9 cellular contexts compared by ENCODE assay signal in genomic region chr11:119673389-119674336, GRCh38. TPM values are rescaled to one million over a fixed set of nuclear protein-coding genes. Genes with fewer than 3 reads are reported as not detected.
A peak's percentile ranks its signal among the peaks of the same experiment; 100 is the strongest.
DNase-seq lines count a peak whose midpoint lies in the region; ATAC-seq and TF ChIP-seq lines count a peak whose summit lies in the region.
"Had no signal": no experiment of that assay in that cellular context is flagged by ENCODE, and none has a peak within 500 bp of the region (broad histone marks: within the 10 kb centered on the region; RNA-seq: fewer than 3 reads in every experiment).

No MANE protein-coding gene starts in this region.

- H3K36me3 Mint-ChIP-seq in activated CD4-positive, alpha-beta T cell treated with anti-CD3 and anti-CD28 coated beads, Interleukin-2, amount 10 ng/mL, durations not matched to agents 24 days and 14 days (ENCODE audit: low read depth): no peaks in the 10 kb centered on the region
- peaks cover 0 to 12% (median 0%) of the 10 kb centered on the region in 3 donors for H3K36me3 Mint-ChIP-seq in immature natural killer cell
- H3K36me3 Mint-ChIP-seq in GM23338 (ENCODE audit: low read depth): peaks cover 74% of the 10 kb centered on the region
- H3K36me3 Mint-ChIP-seq: CD8-positive, alpha-beta memory T cell had no signal

- no peaks in the 10 kb centered on the region for H3K79me1 ChIP-seq in mesendoderm (ENCODE audit: low read length)

- no peak overlapping the region for H3K56ac ChIP-seq in mesendoderm (ENCODE audit: low read length)

- H4K20me1 ChIP-seq in GM23338 (replicated peaks; ENCODE audit: insufficient read depth): peaks cover 12% of the 10 kb centered on the region; the same call in 1 of the 2 replicates

- H4K5ac ChIP-seq in mesendoderm (ENCODE audit: low read length): no peak overlapping the region

- no peak overlapping the region for H3K23ac ChIP-seq in mesendoderm (ENCODE audit: low read length)

- no peak overlapping the region for H3K18ac ChIP-seq in mesendoderm (ENCODE audit: low read length)

- H3K79me2 ChIP-seq in mesendoderm (ENCODE audit: control insufficient read depth, insufficient read depth, low read length) (no peaks in the 10 kb centered on the region), GM23338 (replicated peaks; ENCODE audit: insufficient read depth) (no peaks in the 10 kb centered on the region)

- ATAC-seq in HG02938 (IDR thresholded peaks at IDR 0.05; ENCODE audit: unreplicated experiment) (peak; percentile 87), GM23338 (no peak)

- H3K4ac ChIP-seq in mesendoderm (ENCODE audit: low read depth, low read length): no peak overlapping the region

- no peak overlapping the region for H3K4me2 ChIP-seq in mesendoderm (ENCODE audit: low read length)
- H3K4me2 ChIP-seq in GM23338: no peak overlapping the region

- H3K27me3 ChIP-seq in mesendoderm (ENCODE audit: insufficient read depth, low read length, poor library complexity) (no peaks in the 10 kb centered on the region), GM23338 (ENCODE audit: insufficient read depth) (no peaks in the 10 kb centered on the region)

- H3K4me3 ChIP-seq in mesendoderm (ENCODE audit: low read length): no peak overlapping the region
- no peak overlapping the region for H3K4me3 ChIP-seq in GM23338

- H3K27ac ChIP-seq in mesendoderm (ENCODE audit: low read depth, low read length): no peak overlapping the region
- H3K27ac ChIP-seq in GM23338 (ENCODE audit: low read depth): no peak overlapping the region

- H3K4me1 Mint-ChIP-seq in activated CD4-positive, alpha-beta T cell treated with anti-CD3 and anti-CD28 coated beads, Interleukin-2, amount 10 ng/mL, durations not matched to agents 24 days and 14 days: peaks cover 8% of the 10 kb centered on the region
- H3K4me1 Mint-ChIP-seq in immature natural killer cell (peaks cover 17 to 20% of the 10 kb centered on the region in 2 donors), GM23338 (peaks cover 9% of the 10 kb centered on the region)

- no peak overlapping the region for H2BK120ac ChIP-seq in mesendoderm (ENCODE audit: low read depth, low read length)

- H2AK5ac ChIP-seq in mesendoderm (ENCODE audit: low read length): no peak overlapping the region

- no peak overlapping the region for H3K4me3 Mint-ChIP-seq in activated CD4-positive, alpha-beta T cell treated with anti-CD3 and anti-CD28 coated beads, Interleukin-2, amount 10 ng/mL, durations not matched to agents 24 days and 14 days
- H3K4me3 Mint-ChIP-seq in immature natural killer cell: peak overlapping the region in 4 of 5 donors; percentile 57 to 67 (median 64)
- no peak overlapping the region for H3K4me3 Mint-ChIP-seq in GM23338
- H3K4me3 Mint-ChIP-seq: CD8-positive, alpha-beta memory T cell had no signal

- no peak overlapping the region for H3K9ac ChIP-seq in mesendoderm (ENCODE audit: low read length)

- H3K4me1 ChIP-seq in mesendoderm (ENCODE audit: control insufficient read depth, low read depth, low read length): no peaks in the 10 kb centered on the region
- no peaks in the 10 kb centered on the region for H3K4me1 ChIP-seq in GM23338 (ENCODE audit: insufficient read depth)

- H2BK5ac ChIP-seq in mesendoderm (ENCODE audit: low read length): no peak overlapping the region

- H3K9me2 ChIP-seq in GM23338 (ENCODE audit: insufficient read depth): no peaks in the 10 kb centered on the region

- TF ChIP-seq CTCF in GM23338 (conservative IDR thresholded peaks at IDR 0.05; ENCODE audit: low read depth in 2 of 2): no peak

- intact Hi-C loops in activated CD4-positive, alpha-beta T cell treated with anti-CD3 and anti-CD28 coated beads, Interleukin-2, amount 10 ng/mL, durations not matched to agents 24 days and 14 days (cut with micrococcal nuclease): no loop called here

- no peak overlapping the region for H4K8ac ChIP-seq in mesendoderm (ENCODE audit: low read depth, low read length)

- WGBS in mesendoderm (ENCODE audit: extremely low coverage, insufficient coverage, low lambda C conversion rate): no CpG with 5 or more reads among the region's 18 CpGs

- no peak overlapping the region for H2BK15ac ChIP-seq in mesendoderm (replicated peaks; ENCODE audit: low read depth)

- no peak overlapping the region for H2AFZ ChIP-seq in GM23338

- H3K9me3 Mint-ChIP-seq in activated CD4-positive, alpha-beta T cell treated with anti-CD3 and anti-CD28 coated beads, Interleukin-2, amount 10 ng/mL, durations not matched to agents 24 days and 14 days: no peaks in the 10 kb centered on the region
- H3K9me3 Mint-ChIP-seq in immature natural killer cell (no peaks in the 10 kb centered on the region), GM23338 (peaks cover 16% of the 10 kb centered on the region; the same call in 2 of the 3 replicates)
- H3K9me3 Mint-ChIP-seq: CD8-positive, alpha-beta memory T cell had no signal

- H3K36me3 ChIP-seq in mesendoderm (ENCODE audit: control insufficient read depth, insufficient read depth, low read length) (peaks cover 12% of the 10 kb centered on the region), GM23338 (ENCODE audit: insufficient read depth) (peaks cover 25% of the 10 kb centered on the region; the same call in 1 of the 2 replicates)

- H3K27me3 Mint-ChIP-seq in activated CD4-positive, alpha-beta T cell treated with anti-CD3 and anti-CD28 coated beads, Interleukin-2, amount 10 ng/mL, durations not matched to agents 24 days and 14 days: no peaks in the 10 kb centered on the region
- H3K27me3 Mint-ChIP-seq in immature natural killer cell (ENCODE audit: low read depth in 3 of 3) (peaks cover 4 to 12% (median 4%) of the 10 kb centered on the region in 3 donors), GM23338 (ENCODE audit: insufficient read depth, low read depth, poor library complexity) (peaks cover 12% of the 10 kb centered on the region)

- peak; percentile 75 for DNase-seq in activated CD4-positive, alpha-beta T cell treated with anti-CD3 and anti-CD28 coated beads, Interleukin-2, amount 10 ng/mL, durations not matched to agents 24 days and 14 days
- no peak for DNase-seq in activated CD4-positive, alpha-beta T cell treated with anti-CD3 and anti-CD28 coated beads for 4 hours
- peak; percentile 85 for DNase-seq in RPMI8226
- peak; percentile 36 to 49 (median 42) for DNase-seq in immature natural killer cell
- no peak for DNase-seq in activated gamma-delta T cell (lab: John Stamatoyannopoulos, UW)
- DNase-seq in mesendoderm: no peak
- DNase-seq in GM23338 (ENCODE audit: low spot score): no peak

- no peak overlapping the region for H3K27ac Mint-ChIP-seq in activated CD4-positive, alpha-beta T cell treated with anti-CD3 and anti-CD28 coated beads, Interleukin-2, amount 10 ng/mL, durations not matched to agents 24 days and 14 days
- H3K27ac Mint-ChIP-seq in immature natural killer cell (peak overlapping the region in 2 of 6 donors; percentile 31 to 46), GM23338 (no peak overlapping the region)

- no peaks in the 10 kb centered on the region for H3F3A ChIP-seq in GM23338 (replicated peaks; ENCODE audit: low read depth)

RNA-seq across cellular contexts. Expression of gene NECTIN1, which starts 55.3 kb away (rescaled TPM):
- 3.1 and 5.7 TPM in 2 replicates for total RNA-seq in activated CD4-positive, alpha-beta T cell treated with anti-CD3 and anti-CD28 coated beads, Interleukin-2, amount 10 ng/mL, durations not matched to agents 24 days and 14 days
- polyA plus RNA-seq in immature natural killer cell: under 1 TPM in 2 of 3 donors, not detected in 1; 0.41 to 0.52 TPM
- 30.2 TPM for polyA plus RNA-seq in mesendoderm (2013, experiment 1 of 2)
- polyA plus RNA-seq in mesendoderm (2013, experiment 2 of 2): 30.5 TPM
- total RNA-seq in GM23338 (2014; rRNA removed; shearing (Covaris generic)): 48.4 and 56.3 TPM in 2 replicates
- 18.7 and 19.9 TPM in 2 replicates for polyA plus RNA-seq in GM23338 (2016; fragmentation: Nextera tagmentation; extraction: Ambion mirVana)

Comparison
In these comparisons a context has a peak if more than half of its experiments do, and no peak if none do; other contexts are left out.
1. DNase-seq: peak in activated CD4-positive, alpha-beta T cell treated with anti-CD3 and anti-CD28 coated beads, Interleukin-2, amount 10 ng/mL, durations not matched to agents 24 days and 14 days (single experiment), RPMI8226 (single experiment) and immature natural killer cell (3 of 3); none in activated CD4-positive, alpha-beta T cell treated with anti-CD3 and anti-CD28 coated beads for 4 hours (0 of 2), activated gamma-delta T cell (single experiment), mesendoderm (single experiment) and GM23338 (single experiment).
2. H3K4me3 Mint-ChIP-seq: peak in immature natural killer cell (4 of 5); none in activated CD4-positive, alpha-beta T cell treated with anti-CD3 and anti-CD28 coated beads, Interleukin-2, amount 10 ng/mL, durations not matched to agents 24 days and 14 days (single experiment) and GM23338 (single experiment).